Comparison of ENCODE assay signal across 8 cellular contexts in genomic region chr7:78835896-78836295, GRCh38.
"Had no signal": no experiment of that assay in that cellular context is flagged by ENCODE, and none has a peak within 500 bp of the region (broad histone marks: within the 10 kb centered on the region; RNA-seq: fewer than 3 reads in every experiment).

No MANE protein-coding gene starts in this region.

- H3K4me1 Mint-ChIP-seq: IgD-negative memory B cell had no signal

- H3K4me2 ChIP-seq: KMS-11 had no signal

- H3K4me3 Mint-ChIP-seq: IgD-negative memory B cell had no signal

- DNase-seq: Karpas-422, Kasumi-1, KBM-7, KG1 had no signal

- H3K27ac Mint-ChIP-seq: IgD-negative memory B cell had no signal

- H3K9ac ChIP-seq: KMS-11 had no signal

- H3K36me3 Mint-ChIP-seq: IgD-negative memory B cell had no signal

- H3K27me3 Mint-ChIP-seq: IgD-negative memory B cell had no signal

- H3K27ac ChIP-seq: HL-60, KMS-11 had no signal

- FAIRE-seq: HTR-8/SVneo had no signal
